11 cellular contexts compared by ENCODE assay signal in the genomic region with DNA sequence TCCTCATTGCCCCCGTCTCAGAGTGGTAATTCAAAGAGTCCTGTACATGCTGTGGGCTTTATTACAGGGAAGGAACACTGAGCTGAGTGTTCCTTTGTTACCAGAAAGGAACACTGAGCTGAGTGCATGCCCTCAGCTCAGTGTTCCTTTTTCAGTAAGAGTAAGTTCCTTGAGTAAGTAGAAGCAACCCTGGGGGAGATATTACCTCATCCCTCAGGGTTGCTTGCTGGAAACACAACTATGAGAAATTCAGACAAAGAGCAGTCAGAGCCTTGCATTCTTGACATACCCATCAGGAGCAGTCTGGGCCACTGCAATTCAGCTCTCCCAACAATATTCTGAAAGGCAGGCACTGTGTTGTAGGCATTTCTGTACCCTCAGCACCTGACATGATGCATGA. TPM values are rescaled to one million over a fixed set of nuclear protein-coding genes. Genes with fewer than 3 reads are reported as not detected.
A peak's percentile ranks its signal among the peaks of the same experiment; 100 is the strongest.
DNase-seq lines count a peak whose midpoint lies in the region; ATAC-seq, FAIRE-seq and TF ChIP-seq lines count a peak whose summit lies in the region.
"Had no signal": no experiment of that assay in that cellular context is flagged by ENCODE, and none has a peak within 500 bp of the region (broad histone marks: within the 10 kb centered on the region; RNA-seq: fewer than 3 reads in every experiment).

No MANE protein-coding gene starts in this region.

- no peaks in the 10 kb centered on the region for H4K20me1 ChIP-seq in GM23248 (ENCODE audit: insufficient read depth)

- H3K27ac ChIP-seq in GM23248: peak overlapping the region; percentile 30; the same call in 1 of the 2 replicates
- H3K27ac ChIP-seq: vagina had no signal

- H3K36me3 ChIP-seq in GM23248 (ENCODE audit: low read depth) (no peaks in the 10 kb centered on the region), mucosa of descending colon (ENCODE audit: low read depth) (no peaks in the 10 kb centered on the region)
- H3K36me3 ChIP-seq: vagina had no signal

- no peak overlapping the region for H3K4me3 Mint-ChIP-seq in WTC11
- H3K4me3 Mint-ChIP-seq in activated CD4-positive, alpha-beta T cell treated with anti-CD3 and anti-CD28 coated beads, Interleukin-2, amount 10 ng/mL, durations not matched to agents 24 days and 14 days: no peak overlapping the region

- in situ Hi-C loops in GM23248 (cut with MboI): no loop called here

- H3K9ac ChIP-seq in GM23248: no peak overlapping the region

- no peaks in the 10 kb centered on the region for H3K9me3 Mint-ChIP-seq in WTC11
- H3K9me3 Mint-ChIP-seq in activated CD4-positive, alpha-beta T cell treated with anti-CD3 and anti-CD28 coated beads, Interleukin-2, amount 10 ng/mL, durations not matched to agents 24 days and 14 days: no peaks in the 10 kb centered on the region

- H3K27me3 ChIP-seq in GM23248 (replicated peaks; ENCODE audit: insufficient read depth): no peaks in the 10 kb centered on the region
- H3K27me3 ChIP-seq: vagina had no signal

- POLR2A ChIA-PET in WTC11 (lab: Charles Lee): interaction anchor here (0.5 kb wide), 1 partner anchor 32 kb away, joined by 3 read pairs; no protein-coding TSS in a partner anchor

- CTCF ChIA-PET in WTC11 (lab: Charles Lee): interaction anchor here (1.0 to 1.7 kb wide), 4 partner anchors 9 to 247 kb away, joined by 3 to 7 read pairs (median 4); partner anchors contain the start of gene CHRM5

- H3K4me1 Mint-ChIP-seq in WTC11: peaks cover 17% of the 10 kb centered on the region
- peaks cover 2% of the 10 kb centered on the region for H3K4me1 Mint-ChIP-seq in activated CD4-positive, alpha-beta T cell treated with anti-CD3 and anti-CD28 coated beads, Interleukin-2, amount 10 ng/mL, durations not matched to agents 24 days and 14 days

- DNase-seq in GM23248 (peak; percentile 78), WTC11 (ENCODE audit: low spot score) (no peak), fibroblast of the conjunctiva (ENCODE audit: low read depth) (peak; percentile 30), retinal pigment epithelial cell (ENCODE audit: low read depth) (peak; percentile 40), D721Med (ENCODE audit: insufficient read length, low spot score) (no peak), mucosa of descending colon (no peak)
- no peak for DNase-seq in activated CD4-positive, alpha-beta T cell treated with anti-CD3 and anti-CD28 coated beads, Interleukin-2, amount 10 ng/mL, durations not matched to agents 24 days and 14 days
- DNase-seq: DMS79 treated with DMSO at 0.1 percent for 48 hours, NCI-H1436 had no signal

- H3K4me3 ChIP-seq in GM23248: no peak overlapping the region
- no peak overlapping the region for H3K4me3 ChIP-seq in retinal pigment epithelial cell (ENCODE audit: low read length)
- no peak overlapping the region for H3K4me3 ChIP-seq in mucosa of descending colon
- H3K4me3 ChIP-seq: vagina had no signal

- FAIRE-seq in D721Med (lab: Jason Lieb, UNC): no peak

- TF ChIP-seq CTCF in WTC11 (IDR thresholded peaks at IDR 0.05) (no peak), retinal pigment epithelial cell (conservative IDR thresholded peaks at IDR 0.05; ENCODE audit: low read depth, low read length) (no peak), D721Med (IDR thresholded peaks at IDR 0.05; ENCODE audit: insufficient read depth, missing control alignments) (no peak), mucosa of descending colon (IDR thresholded peaks at IDR 0.05) (no peak)

- H3K9me3 ChIP-seq in GM23248 (ENCODE audit: low read depth) (no peaks in the 10 kb centered on the region), mucosa of descending colon (no peaks in the 10 kb centered on the region)
- H3K9me3 ChIP-seq: vagina had no signal

- peaks cover 25% of the 10 kb centered on the region for H3K79me2 ChIP-seq in GM23248 (ENCODE audit: insufficient read depth)

- H3K27ac Mint-ChIP-seq in WTC11: no peak overlapping the region
- no peak overlapping the region for H3K27ac Mint-ChIP-seq in activated CD4-positive, alpha-beta T cell treated with anti-CD3 and anti-CD28 coated beads, Interleukin-2, amount 10 ng/mL, durations not matched to agents 24 days and 14 days

- ATAC-seq in WTC11: peak; percentile 81
- no peak for ATAC-seq in mucosa of descending colon
- ATAC-seq in GM21526 (IDR thresholded peaks at IDR 0.05; ENCODE audit: low FRiP score, unreplicated experiment): no peak

- H3K36me3 Mint-ChIP-seq in WTC11: no peaks in the 10 kb centered on the region
- no peaks in the 10 kb centered on the region for H3K36me3 Mint-ChIP-seq in activated CD4-positive, alpha-beta T cell treated with anti-CD3 and anti-CD28 coated beads, Interleukin-2, amount 10 ng/mL, durations not matched to agents 24 days and 14 days (ENCODE audit: low read depth)

- H2AFZ ChIP-seq in GM23248: no peak overlapping the region

- no peaks in the 10 kb centered on the region for H3K27me3 Mint-ChIP-seq in WTC11 (ENCODE audit: low read depth)
- H3K27me3 Mint-ChIP-seq in activated CD4-positive, alpha-beta T cell treated with anti-CD3 and anti-CD28 coated beads, Interleukin-2, amount 10 ng/mL, durations not matched to agents 24 days and 14 days: no peaks in the 10 kb centered on the region

- H3K4me1 ChIP-seq in GM23248 (ENCODE audit: insufficient read depth) (peaks cover 11% of the 10 kb centered on the region; the same call in 1 of the 2 replicates), mucosa of descending colon (ENCODE audit: low read depth) (no peaks in the 10 kb centered on the region)
- H3K4me1 ChIP-seq: vagina had no signal

- no peaks in the 10 kb centered on the region for H3K9me2 ChIP-seq in GM23248 (ENCODE audit: insufficient read depth)

- H3F3A ChIP-seq in GM23248 (ENCODE audit: insufficient read depth): peaks cover 4% of the 10 kb centered on the region; the same call in 1 of the 2 replicates

- intact Hi-C loops in mucosa of descending colon (cut with DNase I, micrococcal nuclease): no loop called here
- intact Hi-C loops in activated CD4-positive, alpha-beta T cell treated with anti-CD3 and anti-CD28 coated beads, Interleukin-2, amount 10 ng/mL, durations not matched to agents 24 days and 14 days (cut with micrococcal nuclease): no loop called here

- H3K4me2 ChIP-seq in GM23248 (ENCODE audit: unreplicated experiment): peak overlapping the region; percentile 8

- WGBS in GM23248 (ENCODE audit: low coverage in 1 of 2, low lambda C conversion rate in 2 of 2, missing lambda C conversion rate in 2 of 2), 2 experiments: 76 to 95% methylated on average over 1 of the region's 1 CpG

TF ChIP-seq in WTC11, 78 proteins besides CTCF, POLR2A, EP300 and RAD21 (continues in another document):
- TF ChIP-seq, protein P1, sequence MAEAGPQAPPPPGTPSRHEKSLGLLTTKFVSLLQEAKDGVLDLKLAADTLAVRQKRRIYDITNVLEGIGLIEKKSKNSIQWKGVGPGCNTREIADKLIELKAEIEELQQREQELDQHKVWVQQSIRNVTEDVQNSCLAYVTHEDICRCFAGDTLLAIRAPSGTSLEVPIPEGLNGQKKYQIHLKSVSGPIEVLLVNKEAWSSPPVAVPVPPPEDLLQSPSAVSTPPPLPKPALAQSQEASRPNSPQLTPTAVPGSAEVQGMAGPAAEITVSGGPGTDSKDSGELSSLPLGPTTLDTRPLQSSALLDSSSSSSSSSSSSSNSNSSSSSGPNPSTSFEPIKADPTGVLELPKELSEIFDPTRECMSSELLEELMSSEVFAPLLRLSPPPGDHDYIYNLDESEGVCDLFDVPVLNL (CRISPR knock-in tag; IDR thresholded peaks at IDR 0.05; ENCODE audit: borderline replicate concordance, low read depth): no peak
- TF ChIP-seq MYBL2 (CRISPR knock-in tag; IDR thresholded peaks at IDR 0.05) (no peak), ZNF232 (CRISPR knock-in tag; IDR thresholded peaks at IDR 0.05) (no peak), NFYB (CRISPR knock-in tag; conservative IDR thresholded peaks at IDR 0.05; ENCODE audit: low read depth) (no peak), ATF1 (CRISPR knock-in tag; IDR thresholded peaks at IDR 0.05) (no peak), NR1H2 (CRISPR knock-in tag; IDR thresholded peaks at IDR 0.05) (no peak), SMAD3 (CRISPR knock-in tag; IDR thresholded peaks at IDR 0.05; ENCODE audit: borderline replicate concordance) (no peak), ZNF317 (CRISPR knock-in tag; IDR thresholded peaks at IDR 0.05; ENCODE audit: borderline replicate concordance, low read depth) (no peak)
- TF ChIP-seq, protein P2, sequence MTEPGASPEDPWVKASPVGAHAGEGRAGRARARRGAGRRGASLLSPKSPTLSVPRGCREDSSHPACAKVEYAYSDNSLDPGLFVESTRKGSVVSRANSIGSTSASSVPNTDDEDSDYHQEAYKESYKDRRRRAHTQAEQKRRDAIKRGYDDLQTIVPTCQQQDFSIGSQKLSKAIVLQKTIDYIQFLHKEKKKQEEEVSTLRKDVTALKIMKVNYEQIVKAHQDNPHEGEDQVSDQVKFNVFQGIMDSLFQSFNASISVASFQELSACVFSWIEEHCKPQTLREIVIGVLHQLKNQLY (CRISPR knock-in tag; IDR thresholded peaks at IDR 0.05): no peak
- TF ChIP-seq, protein P3, sequence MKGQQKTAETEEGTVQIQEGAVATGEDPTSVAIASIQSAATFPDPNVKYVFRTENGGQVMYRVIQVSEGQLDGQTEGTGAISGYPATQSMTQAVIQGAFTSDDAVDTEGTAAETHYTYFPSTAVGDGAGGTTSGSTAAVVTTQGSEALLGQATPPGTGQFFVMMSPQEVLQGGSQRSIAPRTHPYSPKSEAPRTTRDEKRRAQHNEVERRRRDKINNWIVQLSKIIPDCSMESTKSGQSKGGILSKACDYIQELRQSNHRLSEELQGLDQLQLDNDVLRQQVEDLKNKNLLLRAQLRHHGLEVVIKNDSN (CRISPR knock-in tag; IDR thresholded peaks at IDR 0.05): no peak

RNA-seq across cellular contexts. Expression of gene CHRM5, which starts 17.0 kb away (rescaled TPM):
- total RNA-seq in GM23248 (2014; rRNA removed; shearing (Covaris generic)): 0.43 TPM in 1 of 2 replicates, not detected in the other
- 0.05 TPM in 1 of 2 replicates, not detected in the other for polyA plus RNA-seq in GM23248 (2016; fragmentation: Nextera tagmentation; extraction: Ambion mirVana)
- not detected in 3 replicates for total RNA-seq in WTC11 (2021)
- total RNA-seq in mucosa of descending colon: not detected
- total RNA-seq in activated CD4-positive, alpha-beta T cell treated with anti-CD3 and anti-CD28 coated beads, Interleukin-2, amount 10 ng/mL, durations not matched to agents 24 days and 14 days: not detected in 2 replicates
- total RNA-seq: vagina had no signal

RNA-seq across cellular contexts. Expression of gene AVEN, which starts 53.7 kb away (rescaled TPM):
- total RNA-seq in GM23248 (2014; rRNA removed; shearing (Covaris generic)): 27.0 and 34.3 TPM in 2 replicates
- polyA plus RNA-seq in GM23248 (2016; fragmentation: Nextera tagmentation; extraction: Ambion mirVana): 18.2 and 18.8 TPM in 2 replicates
- 12.4 to 14.0 TPM (median 13.1 TPM) in 3 replicates for total RNA-seq in WTC11 (2021)
- 10 to 100 TPM in 2 of 3 donors, 1 to 10 TPM in 1; 9.5 to 16.3 (median 11.9) TPM for total RNA-seq in mucosa of descending colon
- 14.9 and 17.1 TPM in 2 replicates for total RNA-seq in activated CD4-positive, alpha-beta T cell treated with anti-CD3 and anti-CD28 coated beads, Interleukin-2, amount 10 ng/mL, durations not matched to agents 24 days and 14 days

Comparison
In these comparisons a context has a peak if more than half of its experiments do, and no peak if none do; other contexts are left out.
1. DNase-seq: peak in GM23248 (single experiment), fibroblast of the conjunctiva (single experiment) and retinal pigment epithelial cell (single experiment); none in WTC11 (single experiment), D721Med (single experiment), mucosa of descending colon (0 of 3) and activated CD4-positive, alpha-beta T cell treated with anti-CD3 and anti-CD28 coated beads, Interleukin-2, amount 10 ng/mL, durations not matched to agents 24 days and 14 days (single experiment).